Comparison of ENCODE assay signal across 1 cellular context in genomic region chr11:69381681-69382130, GRCh38.
A peak's percentile ranks its signal among the peaks of the same experiment; 100 is the strongest.
TF ChIP-seq lines count a peak whose summit lies in the region.

No MANE protein-coding gene starts in this region.

TF ChIP-seq in K562, 482 proteins besides CTCF, POLR2A, EP300 and RAD21 (continued from another document and continues in another):
- TF ChIP-seq ZNF395 (CRISPR knock-in tag; IDR thresholded peaks at IDR 0.05), result peak; percentile 33; the same call in 1 of the 2 replicates
- no peak for TF ChIP-seq ZBTB8A (IDR thresholded peaks at IDR 0.05; ENCODE audit: partially characterized antibody)
- 0 out of 2 replicates have a peak, but pooled peaks have one; percentile 59 for TF ChIP-seq CAMTA2 (CRISPR knock-in tag; conservative IDR thresholded peaks at IDR 0.05)
- TF ChIP-seq ELF4 (CRISPR knock-in tag; IDR thresholded peaks at IDR 0.05), result no peak
- peak; percentile 23 for TF ChIP-seq HMGN3 (IDR thresholded peaks at IDR 0.05; ENCODE audit: borderline replicate concordance, extremely low read depth, insufficient read length, low read depth, low read length)
- TF ChIP-seq E2F1 (CRISPR knock-in tag; IDR thresholded peaks at IDR 0.05), result 0 out of 2 replicates have a peak, but pooled peaks have one; percentile 29
- no peak for TF ChIP-seq NCOA2 (IDR thresholded peaks at IDR 0.05; ENCODE audit: partially characterized antibody in 2 of 2)
- no peak for TF ChIP-seq NFE2 (IDR thresholded peaks at IDR 0.05; ENCODE audit: low read depth)
- no peak for TF ChIP-seq ZNF780A (CRISPR knock-in tag; IDR thresholded peaks at IDR 0.05)
- 0 out of 2 replicates have a peak, but pooled peaks have one; percentile 51 for TF ChIP-seq NKRF (IDR thresholded peaks at IDR 0.05; ENCODE audit: borderline replicate concordance)
- no peak for TF ChIP-seq ZNF212 (CRISPR knock-in tag; IDR thresholded peaks at IDR 0.05)
- no peak for TF ChIP-seq PHF20 (IDR thresholded peaks at IDR 0.05; ENCODE audit: partially characterized antibody)
- peak; percentile 69 for TF ChIP-seq POLR2G (IDR thresholded peaks at IDR 0.05; ENCODE audit: low read depth, low read length)
- TF ChIP-seq CBFB (CRISPR knock-in tag; IDR thresholded peaks at IDR 0.05), result peak; percentile 89; the same call in 1 of the 2 replicates
- 0 out of 2 replicates have a peak, but pooled peaks have one; percentile 30 for TF ChIP-seq PHB (CRISPR knock-in tag; IDR thresholded peaks at IDR 0.05)
- TF ChIP-seq ADNP (tag; IDR thresholded peaks at IDR 0.05), result no peak
- no peak for TF ChIP-seq STAG1 (CRISPR knock-in tag; IDR thresholded peaks at IDR 0.05; ENCODE audit: borderline replicate concordance)
- TF ChIP-seq ZNF583 (CRISPR knock-in tag; IDR thresholded peaks at IDR 0.05), result peak; percentile 58; the same call in 1 of the 2 replicates
- peak; percentile 51 for TF ChIP-seq VEZF1 (CRISPR knock-in tag; IDR thresholded peaks at IDR 0.05)
- TF ChIP-seq RBM25 (IDR thresholded peaks at IDR 0.05; ENCODE audit: low read depth, low read length, severe bottlenecking), result no peak
- 0 out of 2 replicates have a peak, but pooled peaks have one; percentile 16 for TF ChIP-seq RREB1 (CRISPR knock-in tag; IDR thresholded peaks at IDR 0.05)
- TF ChIP-seq ZNF282 (CRISPR knock-in tag; IDR thresholded peaks at IDR 0.05), result 0 out of 2 replicates have a peak, but pooled peaks have one; percentile 72
- no peak for TF ChIP-seq THRAP3 (IDR thresholded peaks at IDR 0.05; ENCODE audit: borderline replicate concordance)
- peak; percentile 82 for TF ChIP-seq SMARCA5 (IDR thresholded peaks at IDR 0.05)
- TF ChIP-seq ERF (CRISPR knock-in tag; IDR thresholded peaks at IDR 0.05), result peak; percentile 72; the same call in 1 of the 2 replicates
- TF ChIP-seq ZKSCAN1 (IDR thresholded peaks at IDR 0.05; ENCODE audit: low read depth, low read length), result 0 out of 2 replicates have a peak, but pooled peaks have one; percentile 38
- no peak for TF ChIP-seq ATF1 (CRISPR knock-in tag; IDR thresholded peaks at IDR 0.05)
- TF ChIP-seq ATF1 (tag; IDR thresholded peaks at IDR 0.05), result no peak
- no peak for TF ChIP-seq IFI16 (CRISPR knock-in tag; IDR thresholded peaks at IDR 0.05)
- no peak for TF ChIP-seq ZBTB7A (IDR thresholded peaks at IDR 0.05; ENCODE audit: borderline replicate concordance, control insufficient read depth, low read depth, low read length)
- TF ChIP-seq NFRKB (IDR thresholded peaks at IDR 0.05; ENCODE audit: low read depth), result peak; percentile 79; the same call in 1 of the 2 replicates
- peak; percentile 81 for TF ChIP-seq HDAC8 (tag; IDR thresholded peaks at IDR 0.05)
- no peak for TF ChIP-seq ELK3 (CRISPR knock-in tag; IDR thresholded peaks at IDR 0.05)
- peak in 1 of 2 experiments; percentile 48; a peak in 1 of 4 replicates for TF ChIP-seq MLLT1 (IDR thresholded peaks at IDR 0.05)
- TF ChIP-seq MTA3 (IDR thresholded peaks at IDR 0.05; ENCODE audit: borderline replicate concordance), result peak; percentile 15; the same call in 1 of the 2 replicates
- TF ChIP-seq SETDB1 (IDR thresholded peaks at IDR 0.05; ENCODE audit: low read length), result no peak
- TF ChIP-seq HBP1 (CRISPR knock-in tag; IDR thresholded peaks at IDR 0.05), result no peak
- no peak for TF ChIP-seq KLF13 (tag; IDR thresholded peaks at IDR 0.05; ENCODE audit: borderline replicate concordance, low read depth)
- TF ChIP-seq NR4A1 (CRISPR knock-in tag; IDR thresholded peaks at IDR 0.05), result peak; percentile 61; the same call in 1 of the 2 replicates
- TF ChIP-seq NR4A1 (tag; IDR thresholded peaks at IDR 0.05), result peak; percentile 44; the same call in 1 of the 2 replicates
- TF ChIP-seq ZNF431 (CRISPR knock-in tag; IDR thresholded peaks at IDR 0.05), result peak; percentile 52; the same call in 1 of the 2 replicates
- no peak for TF ChIP-seq ZNF165 (CRISPR knock-in tag; IDR thresholded peaks at IDR 0.05; ENCODE audit: borderline replicate concordance)
- TF ChIP-seq KLF1 (tag; IDR thresholded peaks at IDR 0.05), result no peak
- TF ChIP-seq ZNF263 (CRISPR knock-in tag; IDR thresholded peaks at IDR 0.05; ENCODE audit: borderline replicate concordance), result no peak; the same call in 1 of the 2 replicates
- no peak for TF ChIP-seq TCF7L2 (IDR thresholded peaks at IDR 0.05; ENCODE audit: low read depth, low read length)
- no peak for TF ChIP-seq MXI1 (IDR thresholded peaks at IDR 0.05; ENCODE audit: low read depth, low read length)
- TF ChIP-seq MNT (conservative IDR thresholded peaks at IDR 0.05), result no peak; a peak in 1 of 4 replicates
- no peak for TF ChIP-seq MED1 (CRISPR knock-in tag; IDR thresholded peaks at IDR 0.05; ENCODE audit: borderline replicate concordance)
